Comparison of ENCODE assay signal across 36 cellular contexts in the genomic region with DNA sequence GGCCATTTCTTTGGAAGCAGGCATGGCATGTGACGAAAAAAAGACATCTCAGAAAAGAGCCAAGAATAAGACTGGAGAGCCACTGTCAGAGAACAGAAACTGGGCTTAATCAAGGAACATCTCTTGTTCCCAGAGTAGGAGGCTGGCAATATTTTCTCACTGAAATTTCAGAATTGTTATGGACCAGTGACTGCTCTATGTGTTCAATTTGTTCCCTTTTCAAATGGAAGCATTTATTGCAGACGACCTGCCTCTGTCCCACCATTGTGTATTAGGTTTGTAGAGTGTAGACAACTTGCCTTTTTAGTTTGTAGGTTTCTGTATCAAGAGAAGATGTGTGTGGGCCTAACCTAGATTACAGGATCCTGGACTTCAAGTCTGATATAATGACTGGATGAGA. TPM values are rescaled to one million over a fixed set of nuclear protein-coding genes. Genes with fewer than 3 reads are reported as not detected.
DNase-seq lines count a peak whose midpoint lies in the region; ATAC-seq, FAIRE-seq and TF ChIP-seq lines count a peak whose summit lies in the region.
"Had no signal": no experiment of that assay in that cellular context is flagged by ENCODE, and none has a peak within 500 bp of the region (broad histone marks: within the 10 kb centered on the region; RNA-seq: fewer than 3 reads in every experiment).

No MANE protein-coding gene starts in this region.

- H3K4me1 ChIP-seq in HEK293 (ENCODE audit: control insufficient read depth, insufficient read depth, low read length) = no peaks in the 10 kb centered on the region
- H3K4me1 ChIP-seq in adipocyte (ENCODE audit: control insufficient read depth, insufficient read depth, low read length) = no peaks in the 10 kb centered on the region
- H3K4me1 ChIP-seq in K562 (replicated peaks in 1 of 2; ENCODE audit: control insufficient read depth in 2 of 2, insufficient read depth in 2 of 2, low read length in 2 of 2) = no peaks in the 10 kb centered on the region
- no peaks in the 10 kb centered on the region for H3K4me1 ChIP-seq in uterus
- H3K4me1 ChIP-seq: A549, BE2C had no signal

- FAIRE-seq in K562 (lab: Jason Lieb, UNC) = no peak
- FAIRE-seq: A204.1, A549, D721Med had no signal

- no TSS peak for BruUV-seq in K562 (replicated peaks; lab: Mats Ljungman, UMichigan)

- no peak overlapping the region for H2AFZ ChIP-seq in K562 (ENCODE audit: low read depth, low read length)

- POLR2A ChIA-PET in HEK293 (lab: Yijun Ruan, JAX) = no interaction called here
- POLR2A ChIA-PET in K562 (lab: Yijun Ruan, JAX) = no interaction called here

- WGBS in K562 (ENCODE audit: insufficient coverage, low coverage, missing lambda C conversion rate) = 0% methylated on average over 2 of the region's 2 CpGs

- peaks cover 2 to 4% (median 2%) of the 10 kb centered on the region in 3 donors for H3K27me3 Mint-ChIP-seq in CD14-positive monocyte (ENCODE audit: low read depth in 3 of 3)

- H4K20me1 ChIP-seq in K562 (replicated peaks; ENCODE audit: control insufficient read depth, insufficient read depth, low read length) = no peaks in the 10 kb centered on the region
- H4K20me1 ChIP-seq: BLaER1; BLaER1 treated with 17β-estradiol and CSF1 and Interleukin-3, amounts not matched to agents 10 nM and 100 nM had no signal

- ATAC-seq in K562 = no peak
- ATAC-seq: A549; CD8-positive, alpha-beta T cell had no signal

- TF ChIP-seq CTCF in HEK293 (tag by site-specific recombination; IDR thresholded peaks at IDR 0.05) (no peak), VCaP (conservative IDR thresholded peaks at IDR 0.05) (no peak), K562 (IDR thresholded peaks at IDR 0.05 in 2 of 3, conservative IDR thresholded peaks at IDR 0.05 in 1 of 3; ENCODE audit: insufficient read depth in 2 of 3, low read depth in 1 of 3, low read length in 3 of 3) (no peak), uterus (IDR thresholded peaks at IDR 0.05) (no peak), CD14-positive monocyte (IDR thresholded peaks at IDR 0.05) (no peak)

- intact Hi-C loops in K562 (cut with micrococcal nuclease) (no loop called here), uterus (cut with DNase I; ENCODE audit: low total_unique reads) (no loop called here), CD14-positive monocyte (cut with micrococcal nuclease) (no loop called here)

- no peaks in the 10 kb centered on the region for H3K9me1 ChIP-seq in K562 (ENCODE audit: control insufficient read depth, insufficient read depth, low read length)

- no peak overlapping the region for H3K4me3 Mint-ChIP-seq in CD14-positive monocyte
- H3K4me3 Mint-ChIP-seq: B cell; CD4-positive, alpha-beta memory T cell; CD4-positive, alpha-beta T cell; CD4-positive, CD25-positive, alpha-beta regulatory T cell; CD8-positive, alpha-beta memory T cell; CD8-positive, alpha-beta T cell had no signal

- peaks cover 14 to 22% (median 20%) of the 10 kb centered on the region in 7 donors for H3K9me3 Mint-ChIP-seq in CD14-positive monocyte

- TF ChIP-seq RAD21 in K562 (CRISPR knock-in tag; conservative IDR thresholded peaks at IDR 0.05 in 1 of 2, IDR thresholded peaks at IDR 0.05 in 1 of 2) = no peak

- H3K4me2 ChIP-seq in K562 (ENCODE audit: insufficient read depth, low read length) = no peak overlapping the region
- H3K4me2 ChIP-seq: A549; BLaER1; BLaER1 treated with 17β-estradiol and CSF1 and Interleukin-3, amounts not matched to agents 10 nM and 100 nM had no signal

- H3K27ac Mint-ChIP-seq in CD14-positive monocyte = no peak overlapping the region
- H3K27ac Mint-ChIP-seq: B cell; CD4-positive, alpha-beta memory T cell; CD4-positive, alpha-beta T cell; CD4-positive, CD25-positive, alpha-beta regulatory T cell; CD8-positive, alpha-beta memory T cell; CD8-positive, alpha-beta T cell had no signal

- no peaks in the 10 kb centered on the region for H3K9me3 ChIP-seq in HEK293 (ENCODE audit: control insufficient read depth, insufficient read depth, low read depth, low read length)
- H3K9me3 ChIP-seq in adipocyte (ENCODE audit: control insufficient read depth, low read length) = peaks cover 19% of the 10 kb centered on the region
- H3K9me3 ChIP-seq in K562 (replicated peaks; ENCODE audit: control insufficient read depth, insufficient read depth, low read depth, low read length) = no peaks in the 10 kb centered on the region; the same call in 1 of the 2 replicates
- peaks cover 0 to 4% of the 10 kb centered on the region in 2 donors for H3K9me3 ChIP-seq in uterus
- H3K9me3 ChIP-seq: BE2C had no signal

- H3K27ac ChIP-seq in HEK293 (ENCODE audit: extremely low read depth, low read depth, low read length) (no peak overlapping the region), VCaP (peak overlapping the region; percentile 4; the same call in 1 of the 2 replicates), K562 (ENCODE audit: extremely low read depth, low read depth, low read length) (no peak overlapping the region), uterus (no peak overlapping the region)
- H3K27ac ChIP-seq: 22Rv1; A549; BLaER1; BLaER1 treated with 17β-estradiol and CSF1 and Interleukin-3, amounts not matched to agents 10 nM and 100 nM; C4-2B had no signal

- CTCF ChIA-PET in HEK293 (lab: Yijun Ruan, JAX) (no interaction called here), K562 (lab: Yijun Ruan, JAX; ENCODE audit: low intra/inter-chr PET ratio) (no interaction called here)

- peaks cover 8% of the 10 kb centered on the region for H3K4me1 Mint-ChIP-seq in CD14-positive monocyte
- H3K4me1 Mint-ChIP-seq: B cell; CD4-positive, alpha-beta memory T cell; CD8-positive, alpha-beta memory T cell had no signal

- no peaks in the 10 kb centered on the region for H3K79me2 ChIP-seq in K562 (ENCODE audit: control insufficient read depth, insufficient read depth, low read length)

- peaks cover 4 to 11% of the 10 kb centered on the region in 2 donors for H3K36me3 Mint-ChIP-seq in CD14-positive monocyte
- H3K36me3 Mint-ChIP-seq: CD8-positive, alpha-beta T cell had no signal

- peaks cover 0 to 4% of the 10 kb centered on the region in 2 experiments; a peak in 1 of 3 replicates for H3K36me3 ChIP-seq in HEK293 (ENCODE audit: control insufficient read depth in 2 of 2, insufficient read depth in 1 of 2, low read length in 2 of 2)
- peaks cover 6% of the 10 kb centered on the region for H3K36me3 ChIP-seq in adipocyte (ENCODE audit: control insufficient read depth, insufficient read depth, low read length, severe bottlenecking)
- H3K36me3 ChIP-seq in K562 (ENCODE audit: control insufficient read depth, insufficient read depth, low read length) = peaks cover 2% of the 10 kb centered on the region; the same call in 1 of the 3 replicates
- H3K36me3 ChIP-seq in uterus = no peaks in the 10 kb centered on the region
- H3K36me3 ChIP-seq: BE2C had no signal

- H3K4me3 ChIP-seq in HEK293 (ENCODE audit: low read depth, low read length) = no peak overlapping the region
- peak overlapping the region; percentile 20 for H3K4me3 ChIP-seq in adipocyte (ENCODE audit: low read length)
- H3K4me3 ChIP-seq in K562 = no peak overlapping the region
- H3K4me3 ChIP-seq in uterus = no peak overlapping the region
- H3K4me3 ChIP-seq: A549; BLaER1; BLaER1 treated with 17β-estradiol and CSF1 and Interleukin-3, amounts not matched to agents 10 nM and 100 nM had no signal

- TF ChIP-seq POLR2A in K562 (conservative IDR thresholded peaks at IDR 0.05) = no peak
- no peak for TF ChIP-seq POLR2A in uterus (IDR thresholded peaks at IDR 0.05)

- no peak for DNase-seq in adipocyte (ENCODE audit: low read depth)
- no peak for DNase-seq in K562 (ENCODE audit: extremely low read depth in 1 of 4, low spot score in 3 of 4)
- DNase-seq in uterus = no peak
- DNase-seq in CD14-positive monocyte (ENCODE audit: low spot score) = no peak
- no peak for DNase-seq in activated CD4-positive, CD25-positive, alpha-beta regulatory T cell treated with anti-CD3 and anti-CD28 coated beads, Interleukin-2, amount 50 U/mL, for 72 hours
- no peak for DNase-seq in superior temporal gyrus (ENCODE audit: extremely low spot score)
- DNase-seq: 8988T; ACHN; AML-193; BE2C; C1 segment of cervical spinal cord; Caco-2; Calu3; CD4-positive, alpha-beta memory T cell; CD4-positive, alpha-beta T cell; CD4-positive, CD25-positive, alpha-beta regulatory T cell; CD8-positive, alpha-beta memory T cell; CD8-positive, alpha-beta T cell; COR-L47; DMS 273 treated with DMSO at 0.1 percent for 48 hours; DMS153; DMS53; DMS79; DMS79 treated with DMSO at 0.1 percent for 48 hours; DND-41; EL had no signal

- in situ Hi-C loops in K562 (cut with MboI) = no loop called here

- no peaks in the 10 kb centered on the region for H3K27me3 ChIP-seq in adipocyte (replicated peaks; ENCODE audit: control insufficient read depth, insufficient read depth, low read length)
- H3K27me3 ChIP-seq in K562 (ENCODE audit: control insufficient read depth in 2 of 2, insufficient read depth in 2 of 2, low read length in 2 of 2) = peaks cover 0 to 13% of the 10 kb centered on the region in 2 experiments; a peak in 1 of 5 replicates
- no peaks in the 10 kb centered on the region for H3K27me3 ChIP-seq in uterus
- H3K27me3 ChIP-seq: BE2C; BLaER1; BLaER1 treated with 17β-estradiol and CSF1 and Interleukin-3, amounts not matched to agents 10 nM and 100 nM had no signal

- H3K9ac ChIP-seq in adipocyte (ENCODE audit: low read length) (no peak overlapping the region), K562 (ENCODE audit: insufficient read depth in 1 of 2, low read depth in 2 of 2, low read length in 2 of 2) (no peak overlapping the region)
- H3K9ac ChIP-seq: BLaER1; BLaER1 treated with 17β-estradiol and CSF1 and Interleukin-3, amounts not matched to agents 10 nM and 100 nM had no signal

- no peak for TF ChIP-seq EP300 in K562 (IDR thresholded peaks at IDR 0.05; ENCODE audit: low read length)

TF ChIP-seq in K562, 482 proteins besides CTCF, POLR2A, EP300 and RAD21 (continues in another document):
- no peak for TF ChIP-seq PPARD (CRISPR knock-in tag; IDR thresholded peaks at IDR 0.05)

RNA-seq across cellular contexts. Expression of gene PSMG1, which starts 18.7 kb away (rescaled TPM):
- total RNA-seq in K562 (2011; cell fraction: chromatin; rRNA removed; ENCODE audit: low replicate concordance) = 31.2 and 55.3 TPM in 2 replicates
- total RNA-seq in K562 (2011; cell fraction: nucleolus; rRNA removed) = 26.8 and 29.9 TPM in 2 replicates
- 37.0 and 42.7 TPM in 2 replicates for total RNA-seq in K562 (2011; cell fraction: nucleoplasm; rRNA removed)
- total RNA-seq in K562 (2014; rRNA removed) = 255 and 285 TPM in 2 replicates
- total RNA-seq in K562 (2014; rRNA removed; fragmentation: Illumina TruSeq; extraction: Trizol) = 328 and 358 TPM in 2 replicates
- 335 and 358 TPM in 2 replicates for total RNA-seq in K562 (2015; rRNA removed; fragmentation: Illumina TruSeq; extraction: Trizol)
- total RNA-seq in K562 (2021) = 234 and 247 TPM in 2 replicates
- 192 and 328 TPM in 2 replicates for polyA plus RNA-seq in K562 (2011; rRNA removed)
- 123 and 150 TPM in 2 replicates for polyA plus RNA-seq in K562 (2011; cell fraction: cytosol; rRNA removed)
- 65.8 and 83.7 TPM in 2 replicates for polyA plus RNA-seq in K562 (2011; cell fraction: nucleus; rRNA removed)
- polyA plus RNA-seq in K562 (2012) = 199 and 249 TPM in 2 replicates
- 380 and 427 TPM in 2 replicates for polyA plus RNA-seq in K562 (2014; fragmentation: Illumina TruSeq; extraction: Trizol)
- polyA plus RNA-seq in K562 (2014; fragmentation: Nextera tagmentation; extraction: Ambion mirVana) = 10 to 100 TPM; 54.5 to 88.1 TPM
- 362 and 383 TPM in 2 replicates for polyA plus RNA-seq in K562 (2014; rRNA removed)
- 112 and 114 TPM in 2 replicates for polyA minus RNA-seq in K562 (2011; rRNA and poly(A)+ RNA removed)
- 43.6 and 73.7 TPM in 2 replicates for polyA minus RNA-seq in K562 (2011; cell fraction: cytosol; rRNA and poly(A)+ RNA removed)
- 22.2 and 30.8 TPM in 2 replicates for polyA minus RNA-seq in K562 (2011; cell fraction: nucleus; rRNA and poly(A)+ RNA removed)
- 10 to 100 TPM; 21.0 to 33.8 (median 23.4) TPM for total RNA-seq in uterus
- 10 to 100 TPM; 26.2 to 29.2 TPM for polyA plus RNA-seq in CD14-positive monocyte

Comparison
In these comparisons a context has a peak if more than half of its experiments do, and no peak if none do; other contexts are left out.
1. Of the 44 proteins assayed by ChIP-seq in both K562 and HEK293: peak only in K562: none; only in HEK293: SETDB1; in both: none; in neither: 43.